Comparison of ENCODE assay signal across 8 cellular contexts in the genomic region with DNA sequence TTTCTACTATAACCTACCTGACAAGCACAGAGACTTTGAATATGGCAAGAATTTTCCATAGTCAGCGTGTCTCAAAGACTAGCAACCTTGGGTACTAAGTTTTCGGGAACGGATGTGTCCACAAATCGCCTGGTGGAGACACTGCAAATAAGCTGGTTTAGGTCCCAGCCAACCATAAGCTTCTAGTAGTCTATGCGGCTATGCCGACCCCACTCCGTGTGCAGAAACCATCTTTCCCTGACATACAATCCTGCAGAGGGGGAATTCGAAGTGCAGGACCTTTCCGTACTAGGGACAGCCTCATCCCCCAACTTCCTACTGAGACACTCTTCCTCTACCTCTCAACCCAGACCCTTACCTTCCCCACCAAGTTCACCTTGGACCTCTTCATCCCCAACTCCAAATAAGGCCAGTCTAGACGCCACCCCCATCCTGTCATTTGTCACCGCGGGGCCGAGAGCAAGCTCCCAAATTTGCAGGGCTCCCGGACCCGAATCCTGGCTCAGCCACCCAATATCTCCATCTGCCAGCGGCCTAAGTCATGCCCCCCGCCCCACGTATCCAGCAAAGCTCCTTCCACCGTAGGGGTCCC. TPM values are rescaled to one million over a fixed set of nuclear protein-coding genes. Genes with fewer than 3 reads are reported as not detected.
A peak's percentile ranks its signal among the peaks of the same experiment; 100 is the strongest.
DNase-seq lines count a peak whose midpoint lies in the region; ATAC-seq and TF ChIP-seq lines count a peak whose summit lies in the region.

No MANE protein-coding gene starts in this region.

- TF ChIP-seq CTCF in RWPE2 (IDR thresholded peaks at IDR 0.05; ENCODE audit: poor library complexity, severe bottlenecking), result no peak
- no peak for TF ChIP-seq CTCF in left lung (IDR thresholded peaks at IDR 0.05)

- ATAC-seq in HG02852 (IDR thresholded peaks at IDR 0.05; ENCODE audit: unreplicated experiment), result peak; percentile 36
- 0 out of 3 replicates have a peak, but pooled peaks have one; percentile 13 for ATAC-seq in RWPE2 (ENCODE audit: low read depth)
- ATAC-seq in left lung, result peak; percentile 36
- peak; percentile 17 for ATAC-seq in stimulated activated naive CD8-positive, alpha-beta T cell treated with anti-CD3 and anti-CD28 coated beads, Interleukin-15, Interleukin-2, amounts not matched to agents 100 U/mL and 50 U/mL, for 24 hours

- H3K27me3 ChIP-seq in RWPE2 (ENCODE audit: insufficient read depth, poor library complexity, severe bottlenecking) (no peaks in the 10 kb centered on the region), left lung (no peaks in the 10 kb centered on the region)

- H3K4me1 ChIP-seq in RWPE2 (ENCODE audit: insufficient read depth, poor library complexity, severe bottlenecking) (peaks cover 4% of the 10 kb centered on the region), left lung (peaks cover 11 to 38% of the 10 kb centered on the region in 2 donors)

- H3K27ac ChIP-seq in RWPE2 (ENCODE audit: poor library complexity, severe bottlenecking) (peak overlapping the region; percentile 45), caudate nucleus (ENCODE audit: low read depth, low read length) (peak overlapping the region; percentile 99), left lung (peak overlapping the region; percentile 88 to 89)

- H3K4me3 ChIP-seq in RWPE2 (ENCODE audit: severe bottlenecking) (peak overlapping the region; percentile 76), left lung (peak overlapping the region; percentile 83 to 99)

- H3K36me3 ChIP-seq in RWPE2 (ENCODE audit: low read depth), result peaks cover 7% of the 10 kb centered on the region
- H3K36me3 ChIP-seq in left lung, result no peaks in the 10 kb centered on the region

- DNase-seq in activated T-cell treated with anti-CD3 and anti-CD28 coated beads for 24 hours (ENCODE audit: low read depth), result peak; percentile 4
- DNase-seq in activated T-cell treated with anti-CD3 and anti-CD28 coated beads, Interleukin-2, amount 50 U/mL, for 48 hours, result no peak
- DNase-seq in RWPE2 (ENCODE audit: low spot score), result peak; percentile 46
- peak in 12 of 61 donors; percentile 8 to 63 (median 31) for DNase-seq in caudate nucleus (lab: John Stamatoyannopoulos, UW)
- no peak for DNase-seq in left lung
- DNase-seq in stimulated activated naive CD8-positive, alpha-beta T cell treated with anti-CD3 and anti-CD28 coated beads, Interleukin-15, Interleukin-2, amounts not matched to agents 100 U/mL and 50 U/mL, for 24 hours, result peak; percentile 28
- no peak for DNase-seq in SW 1271 (lab: John Stamatoyannopoulos, UW)

- no peaks in the 10 kb centered on the region for H3K9me3 ChIP-seq in RWPE2 (ENCODE audit: severe bottlenecking)
- no peaks in the 10 kb centered on the region for H3K9me3 ChIP-seq in left lung

- intact Hi-C loops in left lung (cut with DNase I), result no loop called here

RNA-seq across cellular contexts. Expression of a gene that starts 0.5 kb away (rescaled TPM):
- 10 to 100 TPM; 62.2 to 63.1 TPM for total RNA-seq in left lung

RNA-seq across cellular contexts. Expression of a gene that starts 57.8 kb away (rescaled TPM):
- total RNA-seq in left lung, result 1 to 10 TPM; 1.3 to 3.4 TPM

Comparison
In these comparisons a context has a peak if more than half of its experiments do, and no peak if none do; other contexts are left out.
1. DNase-seq: peak in activated T-cell treated with anti-CD3 and anti-CD28 coated beads for 24 hours (single experiment), RWPE2 (single experiment) and stimulated activated naive CD8-positive, alpha-beta T cell treated with anti-CD3 and anti-CD28 coated beads, Interleukin-15, Interleukin-2, amounts not matched to agents 100 U/mL and 50 U/mL, for 24 hours (single experiment); none in activated T-cell treated with anti-CD3 and anti-CD28 coated beads, Interleukin-2, amount 50 U/mL, for 48 hours (0 of 2), left lung (0 of 2) and SW 1271 (0 of 2).
2. H3K27ac ChIP-seq: peak in every context shown above with its lines; median percentile 99 in caudate nucleus; 88 in left lung; 45 in RWPE2.
3. Peak in every context shown above with its lines, with median percentiles within 50 percentile points of each other: ATAC-seq.